ENCODE assay signal across 25 cellular contexts in genomic region chr12:68831751-68832503, GRCh38. TPM values are rescaled to one million over a fixed set of nuclear protein-coding genes. Genes with fewer than 3 reads are reported as not detected.
DNase-seq lines count a peak whose midpoint lies in the region; ATAC-seq, FAIRE-seq and TF ChIP-seq lines count a peak whose summit lies in the region.
"Had no signal": no experiment of that assay in that cellular context is flagged by ENCODE, and none has a peak within 500 bp of the region (broad histone marks: within the 10 kb centered on the region; RNA-seq: fewer than 3 reads in every experiment).

No MANE protein-coding gene starts in this region.

- no peak overlapping the region for H2AFZ ChIP-seq in K562 (ENCODE audit: low read depth, low read length)
- no peak overlapping the region for H2AFZ ChIP-seq in smooth muscle cell (ENCODE audit: low read depth)

- intact Hi-C loops in MCF 10A (cut with micrococcal nuclease) (no loop called here), breast epithelium (cut with DNase I; ENCODE audit: low total_unique reads) (no loop called here), K562 (cut with micrococcal nuclease) (no loop called here)
- intact Hi-C loops in naive thymus-derived CD4-positive, alpha-beta T cell (cut with micrococcal nuclease), result loop anchor here (2.0 to 10.0 kb wide), 3 partner anchors 413 to 733 kb away; no protein-coding TSS in a partner anchor

- no peak for TF ChIP-seq RAD21 in K562 (CRISPR knock-in tag; conservative IDR thresholded peaks at IDR 0.05 in 1 of 2, IDR thresholded peaks at IDR 0.05 in 1 of 2)

- BruUV-seq in MCF 10A (replicated peaks; lab: Mats Ljungman, UMichigan), result no TSS peak
- BruUV-seq in K562 (replicated peaks; lab: Mats Ljungman, UMichigan), result no TSS peak

- TF ChIP-seq POLR2A in breast epithelium (IDR thresholded peaks at IDR 0.05) (no peak), K562 (conservative IDR thresholded peaks at IDR 0.05) (0 out of 2 replicates have a peak, but pooled peaks have one; percentile 8)

- peaks cover 16% of the 10 kb centered on the region for H3F3A ChIP-seq in smooth muscle cell (ENCODE audit: low read depth)

- TF ChIP-seq CTCF in MCF 10A (IDR thresholded peaks at IDR 0.05; ENCODE audit: unreplicated experiment) (no peak), breast epithelium (IDR thresholded peaks at IDR 0.05) (no peak), K562 (IDR thresholded peaks at IDR 0.05 in 2 of 3, conservative IDR thresholded peaks at IDR 0.05 in 1 of 3; ENCODE audit: insufficient read depth in 2 of 3, low read depth in 1 of 3, low read length in 3 of 3) (no peak), smooth muscle cell (IDR thresholded peaks at IDR 0.05; ENCODE audit: borderline replicate concordance, insufficient read depth, poor library complexity, severe bottlenecking) (no peak)

- no peak for TF ChIP-seq EP300 in K562 (IDR thresholded peaks at IDR 0.05; ENCODE audit: low read length)

- H3K9me3 ChIP-seq in breast epithelium, result no peaks in the 10 kb centered on the region
- no peaks in the 10 kb centered on the region for H3K9me3 ChIP-seq in HUES48 (ENCODE audit: control insufficient read depth, insufficient read depth, low read length)
- no peaks in the 10 kb centered on the region for H3K9me3 ChIP-seq in K562 (replicated peaks; ENCODE audit: control insufficient read depth, insufficient read depth, low read depth, low read length)
- no peaks in the 10 kb centered on the region for H3K9me3 ChIP-seq in smooth muscle cell (replicated peaks; ENCODE audit: low read depth)
- H3K9me3 ChIP-seq in naive thymus-derived CD4-positive, alpha-beta T cell (ENCODE audit: control insufficient read depth in 2 of 3, low read length in 3 of 3), result no peaks in the 10 kb centered on the region
- H3K9me3 ChIP-seq: BE2C, MG63 had no signal

- no peaks in the 10 kb centered on the region for H3K9me1 ChIP-seq in K562 (ENCODE audit: control insufficient read depth, insufficient read depth, low read length)

- H3K9ac ChIP-seq in HUES48 (ENCODE audit: low read depth, low read length) (no peak overlapping the region), K562 (ENCODE audit: insufficient read depth in 1 of 2, low read depth in 2 of 2, low read length in 2 of 2) (no peak overlapping the region), smooth muscle cell (ENCODE audit: low read depth) (no peak overlapping the region)

- H3K4me1 ChIP-seq in breast epithelium (no peaks in the 10 kb centered on the region), HUES48 (ENCODE audit: control insufficient read depth, insufficient read depth, low read length) (peaks cover 11% of the 10 kb centered on the region), K562 (replicated peaks in 1 of 2; ENCODE audit: control insufficient read depth in 2 of 2, insufficient read depth in 2 of 2, low read length in 2 of 2) (no peaks in the 10 kb centered on the region), smooth muscle cell (ENCODE audit: low read depth) (peaks cover 7% of the 10 kb centered on the region)
- H3K4me1 ChIP-seq in naive thymus-derived CD4-positive, alpha-beta T cell (ENCODE audit: control insufficient read depth in 2 of 2, insufficient read depth in 2 of 2, low read length in 2 of 2), result no peaks in the 10 kb centered on the region

- DNase-seq in MCF 10A (ENCODE audit: unreplicated experiment) (no peak), breast epithelium (ENCODE audit: low spot score in 2 of 2) (no peak), K562 (ENCODE audit: extremely low read depth in 1 of 4, low spot score in 3 of 4) (no peak), smooth muscle cell (lab: John Stamatoyannopoulos, UW; ENCODE audit: unreplicated experiment) (no peak), NAMALWA (ENCODE audit: low spot score) (no peak), Ammon's horn (ENCODE audit: low spot score) (no peak)
- DNase-seq in naive thymus-derived CD4-positive, alpha-beta T cell, result no peak
- DNase-seq: 8988T; CD4-positive, alpha-beta T cell; DMS153; GF-D8; Karpas-422; MG63; NCI-H1092 treated with DMSO at 0.1 percent for 48 hours; NCI-H146; NCI-H2081 treated with DMSO at 0.1 percent for 48 hours; NCI-H748 treated with DMSO at 0.1 percent for 48 hours; NK-92 treated with Interleukin-12 subunit alpha and Interleukin-12 subunit beta, amount 100 ng/mL, for 24 hours; SW 1271 had no signal

- H3K27ac ChIP-seq in breast epithelium, result no peak overlapping the region
- H3K27ac ChIP-seq in HUES48 (ENCODE audit: low read depth, low read length), result peak overlapping the region; percentile 18
- no peak overlapping the region for H3K27ac ChIP-seq in K562 (ENCODE audit: extremely low read depth, low read depth, low read length)
- H3K27ac ChIP-seq in smooth muscle cell (ENCODE audit: low read depth), result peak overlapping the region; percentile 61
- H3K27ac ChIP-seq in naive thymus-derived CD4-positive, alpha-beta T cell (ENCODE audit: low read depth, low read length), result no peak overlapping the region

- 94% methylated on average over 13 of the region's 14 CpGs for WGBS in K562 (ENCODE audit: insufficient coverage, low coverage, missing lambda C conversion rate)
- 92% methylated on average over 14 of the region's 14 CpGs for WGBS in smooth muscle cell (ENCODE audit: low lambda C conversion rate)

- H3K4me2 ChIP-seq in K562 (ENCODE audit: insufficient read depth, low read length) (no peak overlapping the region), smooth muscle cell (no peak overlapping the region)

- peaks cover 13% of the 10 kb centered on the region for H3K4me1 Mint-ChIP-seq in MCF 10A (ENCODE audit: insufficient read depth, unreplicated experiment)
- H3K4me1 Mint-ChIP-seq in naive thymus-derived CD4-positive, alpha-beta T cell, result peaks cover 8 to 25% (median 20%) of the 10 kb centered on the region in 7 donors

- no peak for FAIRE-seq in K562 (lab: Jason Lieb, UNC)
- FAIRE-seq: GM12892, GM18507, RCC 7860 had no signal

- H3K27me3 Mint-ChIP-seq in MCF 10A (ENCODE audit: insufficient read depth, unreplicated experiment), result no peaks in the 10 kb centered on the region
- H3K27me3 Mint-ChIP-seq in naive thymus-derived CD4-positive, alpha-beta T cell, result no peaks in the 10 kb centered on the region
- H3K27me3 Mint-ChIP-seq: CD4-positive, alpha-beta T cell had no signal

- H3K9me3 Mint-ChIP-seq in MCF 10A (ENCODE audit: unreplicated experiment), result no peaks in the 10 kb centered on the region
- H3K9me3 Mint-ChIP-seq in naive thymus-derived CD4-positive, alpha-beta T cell, result no peaks in the 10 kb centered on the region
- H3K9me3 Mint-ChIP-seq: CD4-positive, alpha-beta T cell had no signal

- CTCF ChIA-PET in MCF 10A (lab: Yijun Ruan, JAX) (interaction anchor here (2.2 to 3.5 kb wide), 2 partner anchors 11 to 14 kb away, joined by 12 to 28 read pairs; no protein-coding TSS in a partner anchor), K562 (lab: Yijun Ruan, JAX; ENCODE audit: low intra/inter-chr PET ratio) (no interaction called here)
- CTCF ChIA-PET in naive thymus-derived CD4-positive, alpha-beta T cell (lab: Charles Lee), result interaction anchor here (1.3 kb wide), 1 partner anchor 12 kb away, joined by 7 read pairs; no protein-coding TSS in a partner anchor

- no peaks in the 10 kb centered on the region for H3K27me3 ChIP-seq in breast epithelium
- H3K27me3 ChIP-seq in HUES48 (ENCODE audit: control insufficient read depth, insufficient read depth, low read length), result no peaks in the 10 kb centered on the region
- H3K27me3 ChIP-seq in K562 (ENCODE audit: control insufficient read depth in 2 of 2, insufficient read depth in 2 of 2, low read length in 2 of 2), result no peaks in the 10 kb centered on the region
- H3K27me3 ChIP-seq in smooth muscle cell (ENCODE audit: low read depth), result no peaks in the 10 kb centered on the region
- no peaks in the 10 kb centered on the region for H3K27me3 ChIP-seq in naive thymus-derived CD4-positive, alpha-beta T cell (ENCODE audit: control insufficient read depth in 2 of 2, insufficient read depth in 2 of 2, low read length in 2 of 2)
- H3K27me3 ChIP-seq: BE2C, MG63 had no signal

- H3K36me3 Mint-ChIP-seq in MCF 10A (ENCODE audit: insufficient read depth, unreplicated experiment), result peaks cover 100% of the 10 kb centered on the region
- H3K36me3 Mint-ChIP-seq in naive thymus-derived CD4-positive, alpha-beta T cell, result peaks cover 0 to 37% (median 25%) of the 10 kb centered on the region in 5 donors

- ATAC-seq in K562, result no peak
- ATAC-seq in naive thymus-derived CD4-positive, alpha-beta T cell, result no peak
- ATAC-seq: Right ventricle myocardium inferior had no signal

- POLR2A ChIA-PET in MCF 10A (lab: Yijun Ruan, JAX) (interaction anchor here (0.6 to 4.1 kb wide), 6 partner anchors 11 to 85 kb away, joined by 3 to 26 read pairs (median 5); partner anchors contain the start of gene MDM2), K562 (lab: Yijun Ruan, JAX) (interaction anchor here (0.6 kb wide), 1 partner anchor 528 kb away, joined by 3 read pairs; no protein-coding TSS in a partner anchor)
- POLR2A ChIA-PET in naive thymus-derived CD4-positive, alpha-beta T cell (lab: Charles Lee), result interaction anchor here (1.0 kb wide), 1 partner anchor 24 kb away, joined by 3 read pairs; the partner anchor contains the start of gene MDM2

- in situ Hi-C loops in K562 (cut with MboI), result no loop called here

- no peak overlapping the region for H3K4me3 Mint-ChIP-seq in MCF 10A (ENCODE audit: unreplicated experiment)
- no peak overlapping the region for H3K4me3 Mint-ChIP-seq in naive thymus-derived CD4-positive, alpha-beta T cell
- H3K4me3 Mint-ChIP-seq: CD4-positive, alpha-beta T cell had no signal

- H3K4me3 ChIP-seq in breast epithelium (no peak overlapping the region), HUES48 (ENCODE audit: low read depth, low read length) (no peak overlapping the region), K562 (no peak overlapping the region), smooth muscle cell (no peak overlapping the region)
- no peak overlapping the region for H3K4me3 ChIP-seq in naive thymus-derived CD4-positive, alpha-beta T cell (ENCODE audit: low read length)
- H3K4me3 ChIP-seq: MG63 had no signal

- peaks cover 8% of the 10 kb centered on the region; the same call in 1 of the 3 replicates for H3K79me2 ChIP-seq in K562 (ENCODE audit: control insufficient read depth, insufficient read depth, low read length)
- H3K79me2 ChIP-seq in smooth muscle cell (ENCODE audit: low read depth), result peaks cover 13% of the 10 kb centered on the region

- H4K20me1 ChIP-seq in K562 (replicated peaks; ENCODE audit: control insufficient read depth, insufficient read depth, low read length), result no peaks in the 10 kb centered on the region; the same call in 1 of the 2 replicates
- peaks cover 96% of the 10 kb centered on the region for H4K20me1 ChIP-seq in smooth muscle cell (ENCODE audit: low read depth)

- peak overlapping the region; percentile 57 for H3K27ac Mint-ChIP-seq in MCF 10A (ENCODE audit: low read depth, unreplicated experiment)
- H3K27ac Mint-ChIP-seq in naive thymus-derived CD4-positive, alpha-beta T cell, result peak overlapping the region in 1 of 9 donors; percentile 25
- H3K27ac Mint-ChIP-seq: CD4-positive, alpha-beta T cell had no signal

- no peaks in the 10 kb centered on the region for H3K36me3 ChIP-seq in breast epithelium
- H3K36me3 ChIP-seq in HUES48 (ENCODE audit: control insufficient read depth, insufficient read depth, low read length), result peaks cover 92% of the 10 kb centered on the region
- peaks cover 93% of the 10 kb centered on the region for H3K36me3 ChIP-seq in K562 (ENCODE audit: control insufficient read depth, insufficient read depth, low read length)
- H3K36me3 ChIP-seq in smooth muscle cell (ENCODE audit: low read depth), result peaks cover 40% of the 10 kb centered on the region
- H3K36me3 ChIP-seq in naive thymus-derived CD4-positive, alpha-beta T cell (ENCODE audit: control insufficient read depth in 2 of 3, insufficient read depth in 3 of 3, low read length in 3 of 3), result peaks cover 17 to 44% (median 23%) of the 10 kb centered on the region in 3 experiments

RNA-seq across cellular contexts. Expression of gene MDM2, which starts 23.9 kb away (rescaled TPM):
- total RNA-seq in MCF 10A (2022) (353 and 383 TPM in 2 replicates), breast epithelium (10 to 100 TPM; 69.4 to 73.3 (median 71.8) TPM), K562 (2014; rRNA removed) (45.3 and 49.0 TPM in 2 replicates), K562 (2014; rRNA removed; fragmentation: Illumina TruSeq; extraction: Trizol) (99.2 and 135 TPM in 2 replicates), K562 (2015; rRNA removed; fragmentation: Illumina TruSeq; extraction: Trizol) (70.0 and 74.0 TPM in 2 replicates), K562 (2021) (90.8 and 100 TPM in 2 replicates), smooth muscle cell (189 and 278 TPM in 2 replicates)
- total RNA-seq in K562 (2011; cell fraction: chromatin; rRNA removed; ENCODE audit: low replicate concordance), result 137 and 269 TPM in 2 replicates
- 93.4 and 96.3 TPM in 2 replicates for total RNA-seq in K562 (2011; cell fraction: nucleolus; rRNA removed)
- total RNA-seq in K562 (2011; cell fraction: nucleoplasm; rRNA removed), result 70.5 and 93.0 TPM in 2 replicates
- polyA plus RNA-seq in K562 (2011; rRNA removed) (28.6 and 31.0 TPM in 2 replicates), K562 (2014; fragmentation: Illumina TruSeq; extraction: Trizol) (31.0 and 33.3 TPM in 2 replicates), K562 (2014; fragmentation: Nextera tagmentation; extraction: Ambion mirVana) (10 to 100 TPM; 13.6 to 21.8 TPM), K562 (2014; rRNA removed) (47.5 and 57.7 TPM in 2 replicates), smooth muscle cell (43.4 and 80.2 TPM in 2 replicates)
- 10.2 and 10.8 TPM in 2 replicates for polyA plus RNA-seq in K562 (2011; cell fraction: cytosol; rRNA removed)
- polyA plus RNA-seq in K562 (2011; cell fraction: nucleus; rRNA removed), result 15.5 and 18.7 TPM in 2 replicates
- polyA plus RNA-seq in K562 (2012), result 13.6 and 19.8 TPM in 2 replicates
- 157 and 236 TPM in 2 replicates for polyA minus RNA-seq in K562 (2011; rRNA and poly(A)+ RNA removed)
- polyA minus RNA-seq in K562 (2011; cell fraction: cytosol; rRNA and poly(A)+ RNA removed), result 51.0 and 56.2 TPM in 2 replicates
- polyA minus RNA-seq in K562 (2011; cell fraction: nucleus; rRNA and poly(A)+ RNA removed), result 73.0 and 111 TPM in 2 replicates
- 100 to 1,000 TPM in 1 of 5 experiments, 10 to 100 TPM in 4; 77.8 to 271 (median 80.8) TPM for total RNA-seq in naive thymus-derived CD4-positive, alpha-beta T cell
- polyA plus RNA-seq in naive thymus-derived CD4-positive, alpha-beta T cell, result 10 to 100 TPM; 14.5 to 23.9 TPM

Comparison
In these comparisons a context has a peak if more than half of its experiments do, and no peak if none do; other contexts are left out.
1. H3K27ac ChIP-seq: peak in HUES48 (single experiment) and smooth muscle cell (single experiment); none in breast epithelium (0 of 2), K562 (single experiment) and naive thymus-derived CD4-positive, alpha-beta T cell (single experiment).
2. intact Hi-C loops: an anchor here in naive thymus-derived CD4-positive, alpha-beta T cell (2.0 to 10.0 kb wide); none called in MCF 10A, breast epithelium and K562.